8 cellular contexts compared by ENCODE assay signal in genomic region chr15:50424066-50424890, GRCh38. TPM values are rescaled to one million over a fixed set of nuclear protein-coding genes. Genes with fewer than 3 reads are reported as not detected.
A peak's percentile ranks its signal among the peaks of the same experiment; 100 is the strongest.
DNase-seq lines count a peak whose midpoint lies in the region; ATAC-seq and TF ChIP-seq lines count a peak whose summit lies in the region.

USP8 (plus strand) TSS chr15:50424405; CDS start chr15:50439074, 14,669 bp downstream.

- peak; percentile 88 for ATAC-seq in GM18873 (IDR thresholded peaks at IDR 0.05; ENCODE audit: low FRiP score, unreplicated experiment)
- peak; percentile 97 for ATAC-seq in HG03139 (IDR thresholded peaks at IDR 0.05; ENCODE audit: unreplicated experiment)

- H3K27ac ChIP-seq in WERI-Rb-1 (peak within 1 kb of the TSS; percentile 83), mammary epithelial cell (ENCODE audit: insufficient read depth, low read depth, low read length) (peak within 1 kb of the TSS; percentile 93), iPS-20b (ENCODE audit: low read length) (peak within 1 kb of the TSS; percentile 84), skin epidermis (peak within 1 kb of the TSS; percentile 74 to 97 (median 90))

- H3K27me3 ChIP-seq in WERI-Rb-1 (ENCODE audit: insufficient read depth, low read depth, severe bottlenecking) (no peaks in the 10 kb centered on the region), mammary epithelial cell (ENCODE audit: insufficient read depth, low read length) (no peaks in the 10 kb centered on the region), iPS-20b (ENCODE audit: insufficient read depth, low read length) (no peaks in the 10 kb centered on the region)

- H3K4me2 ChIP-seq in mammary epithelial cell (ENCODE audit: insufficient read depth, low read depth, low read length), result peak within 1 kb of the TSS; percentile 98

- TSS peak; percentile 70 for BruUV-seq in mammary epithelial cell (replicated peaks; lab: Mats Ljungman, UMichigan)

- dilution Hi-C loops in mammary epithelial cell (cut with HindIII; ENCODE audit: low sequenced_read_pairs), result no loop called here

- 1% methylated on average over 37 of the region's 55 CpGs for WGBS in mammary epithelial cell (ENCODE audit: low coverage, missing lambda C conversion rate)

- peak; percentile 98 for DNase-seq in ACHN
- peak; percentile 97 for DNase-seq in NCI-H2227 (lab: John Stamatoyannopoulos, UW; ENCODE audit: unreplicated experiment)
- peak; percentile 99 for DNase-seq in WERI-Rb-1
- DNase-seq in mammary epithelial cell, result peak; percentile 96

- H3K9ac ChIP-seq in mammary epithelial cell (ENCODE audit: insufficient read depth, low read length) (peak within 1 kb of the TSS; percentile 99), iPS-20b (ENCODE audit: low read depth, low read length) (peak within 1 kb of the TSS; percentile 98)

- TF ChIP-seq CTCF in WERI-Rb-1 (IDR thresholded peaks at IDR 0.05; ENCODE audit: low read depth, low read length) (0 out of 2 replicates have a peak, but pooled peaks have one; percentile 1), mammary epithelial cell (conservative IDR thresholded peaks at IDR 0.05 in 1 of 2, IDR thresholded peaks at IDR 0.05 in 1 of 2; ENCODE audit: extremely low read depth in 1 of 2, insufficient read depth in 1 of 2, low read depth in 1 of 2, low read length in 2 of 2) (no peak)

- in situ Hi-C loops in ACHN (cut with HindIII; ENCODE audit: low pct_ligation_motif_present, low pct_unique_long_range_greater_than_20kb, low sequenced_read_pairs) (no loop called here), mammary epithelial cell (cut with MboI; ENCODE audit: low sequenced_read_pairs in 2 of 2) (no loop called here)

- intact Hi-C loops in mammary epithelial cell (cut with micrococcal nuclease), result loop anchor here (1.0 to 10.0 kb wide), 3 partner anchors 69 to 481 kb away; partner anchors contain the start of genes AP4E1, GABPB1 and SLC27A2

- H3K4me3 ChIP-seq in WERI-Rb-1 (ENCODE audit: low read depth, low read length) (peak within 1 kb of the TSS; percentile 66), mammary epithelial cell (replicated peaks in 1 of 3; ENCODE audit: insufficient read depth in 1 of 3, low read depth in 2 of 3, low read length in 3 of 3) (peak within 1 kb of the TSS; percentile 93 to 99 (median 94)), iPS-20b (ENCODE audit: low read length) (peak within 1 kb of the TSS; percentile 97), skin epidermis (peak within 1 kb of the TSS; percentile 59 to 95 (median 76))

- CTCF ChIA-PET in mammary epithelial cell (lab: Charles Lee; ENCODE audit: low non-redundant PET), result no interaction called here

- H3K9me3 ChIP-seq in WERI-Rb-1 (ENCODE audit: severe bottlenecking) (no peaks in the 10 kb centered on the region), mammary epithelial cell (replicated peaks; ENCODE audit: insufficient read depth, low read length) (no peaks in the 10 kb centered on the region), iPS-20b (ENCODE audit: insufficient read depth, low read depth, low read length) (no peaks in the 10 kb centered on the region)

- H3K79me2 ChIP-seq in mammary epithelial cell (ENCODE audit: insufficient read depth, low read length), result peaks cover 51% of the 10 kb centered on the region

- peak within 1 kb of the TSS; percentile 100 for H2AFZ ChIP-seq in mammary epithelial cell (ENCODE audit: low read depth, low read length)

- H4K20me1 ChIP-seq in mammary epithelial cell (ENCODE audit: insufficient read depth, low read length), result no peaks in the 10 kb centered on the region

- H3K4me1 ChIP-seq in mammary epithelial cell (ENCODE audit: insufficient read depth, low read length), result peaks cover 9% of the 10 kb centered on the region
- no peaks in the 10 kb centered on the region; the same call in 1 of the 2 replicates for H3K4me1 ChIP-seq in iPS-20b (ENCODE audit: insufficient read depth, low read length)

- H3K36me3 ChIP-seq in WERI-Rb-1 (0 out of 2 replicates have a peak, but pooled peaks cover 2% of the 10 kb centered on the region), mammary epithelial cell (ENCODE audit: insufficient read depth, low read length) (no peaks in the 10 kb centered on the region), iPS-20b (ENCODE audit: insufficient read depth, low read depth, low read length) (no peaks in the 10 kb centered on the region)

RNA-seq across cellular contexts. Expression of gene USP8, which starts in this region (rescaled TPM):
- total RNA-seq in mammary epithelial cell, result 10 to 100 TPM; 47.7 to 61.6 TPM
- 29.2 TPM for polyA plus RNA-seq in mammary epithelial cell
- polyA minus RNA-seq in mammary epithelial cell, result 95.4 TPM

Comparison
In these comparisons a context has a peak if more than half of its experiments do, and no peak if none do; other contexts are left out.
1. Peak in every context shown above with its lines: DNase-seq, ATAC-seq, H3K4me3 ChIP-seq and H3K27ac ChIP-seq.